In genomic region chr5:116231288-116231687, GRCh38 we compare ENCODE assay signal across 20 cellular contexts.
DNase-seq lines count a peak whose midpoint lies in the region; ATAC-seq, FAIRE-seq and TF ChIP-seq lines count a peak whose summit lies in the region.
"Had no signal": no experiment of that assay in that cellular context is flagged by ENCODE, and none has a peak within 500 bp of the region (broad histone marks: within the 10 kb centered on the region; RNA-seq: fewer than 3 reads in every experiment).

No MANE protein-coding gene starts in this region.

- peak; percentile 58 for FAIRE-seq in D721Med (lab: Jason Lieb, UNC)
- FAIRE-seq: A549, GM12878, GM12892, GM19239 had no signal

- ATAC-seq in left colon (peak; percentile 42), GM18502 (IDR thresholded peaks at IDR 0.05; ENCODE audit: poor library complexity, unreplicated experiment) (no peak)
- ATAC-seq: A549; CD8-positive, alpha-beta T cell; GM12878 had no signal

- no peak for TF ChIP-seq CTCF in D721Med (IDR thresholded peaks at IDR 0.05; ENCODE audit: insufficient read depth, missing control alignments)

- intact Hi-C loops in left colon (cut with DNase I, micrococcal nuclease) = no loop called here

- DNase-seq in DMS53 (lab: John Stamatoyannopoulos, UW) (peak; percentile 6), DMS53 treated with DMSO at 0.1 percent for 48 hours (lab: John Stamatoyannopoulos, UW; ENCODE audit: unreplicated experiment) (no peak), D721Med (ENCODE audit: insufficient read length, low spot score) (no peak), left colon (no peak)
- DNase-seq: AML-193; Caco-2; Calu3; CD4-positive, alpha-beta T cell; CD8-positive, alpha-beta T cell; DMS 273 treated with DMSO at 0.1 percent for 48 hours; DMS153; DMS79; DND-41; EL; GDM1 had no signal
